ENCODE assay signal across 30 cellular contexts in genomic region chr1:205058853-205059252, GRCh38. TPM values are rescaled to one million over a fixed set of nuclear protein-coding genes. Genes with fewer than 3 reads are reported as not detected.
"Had no signal": no experiment of that assay in that cellular context is flagged by ENCODE, and none has a peak within 500 bp of the region (broad histone marks: within the 10 kb centered on the region; RNA-seq: fewer than 3 reads in every experiment).

No MANE protein-coding gene starts in this region.

- H3K4me3 Mint-ChIP-seq: naive thymus-derived CD8-positive, alpha-beta T cell; nephron; neural crest cell; stimulated activated naive B cell treated with anti-CD40 and anti-IgM and Interleukin-4, amounts not matched to agents 10 μg/mL and 1 μg/mL and 100 μg/mL, for 72 hours had no signal

- H3K27me3 ChIP-seq: neutrophil, ovary, suprapubic skin had no signal

- DNase-seq: hippocampal formation; kidney glomerular epithelial cell; left colon; lower lobe of right lung; mammary epithelial cell; mesenchymal stem cell; naive thymus-derived CD8-positive, alpha-beta T cell; occipital lobe; ovary; retina; right cardiac atrium; stimulated activated CD4-positive, alpha-beta T cell treated with anti-CD3 and anti-CD28 coated beads, Interleukin-12 subunit alpha, Interleukin-12 subunit beta, amount 100 ng/mL, for 4 hours; stimulated activated CD4-positive, alpha-beta T cell treated with anti-CD3 and anti-CD28 coated beads, Interleukin-15, amount 100 ng/mL, for 24 hours; stimulated activated CD4-positive, alpha-beta T cell treated with anti-CD3 and anti-CD28 coated beads, Interleukin-2, amount 100 ng/mL, for 24 hours; stimulated activated CD4-positive, alpha-beta T cell treated with anti-CD3 and anti-CD28 coated beads, Interleukin-4, amount 100 ng/mL, for 1 hour; stimulated activated naive B cell treated with anti-CD40 and anti-IgM and Interleukin-4, amounts not matched to agents 10 μg/mL and 1 μg/mL and 100 μg/mL, for 72 hours; stimulated activated naive CD8-positive, alpha-beta T cell treated with anti-CD3 and anti-CD28 coated beads, Interleukin-15, Interleukin-2, amounts not matched to agents 100 U/mL and 50 U/mL, for 24 hours; stomach; tibial artery; trophoblast cell; upper lobe of right lung had no signal

- H3K27ac Mint-ChIP-seq: naive thymus-derived CD8-positive, alpha-beta T cell; nephron; progenitor cell of endocrine pancreas; stimulated activated naive B cell treated with anti-CD40 and anti-IgM and Interleukin-4, amounts not matched to agents 10 μg/mL and 1 μg/mL and 100 μg/mL, for 72 hours had no signal

- H3K9me3 ChIP-seq: left lung, lower lobe of right lung, neutrophil, ovary, stomach, suprapubic skin, thoracic aorta, tibial artery, upper lobe of right lung had no signal

- H3K36me3 ChIP-seq: left lung, lower lobe of right lung, neutrophil, ovary, stomach, suprapubic skin, thoracic aorta, tibial artery, upper lobe of right lung had no signal

- H3K36me3 Mint-ChIP-seq: naive thymus-derived CD8-positive, alpha-beta T cell; stimulated activated naive B cell treated with anti-CD40 and anti-IgM and Interleukin-4, amounts not matched to agents 10 μg/mL and 1 μg/mL and 100 μg/mL, for 72 hours had no signal

- H3K4me3 ChIP-seq: left lung, lower lobe of right lung, ovary, smooth muscle cell, stomach, suprapubic skin, thoracic aorta, tibial artery, upper lobe of right lung had no signal

- ATAC-seq: left colon; left lung; lower lobe of right lung; naive thymus-derived CD8-positive, alpha-beta T cell; right cardiac atrium; stimulated activated naive B cell treated with anti-CD40 and anti-IgM and Interleukin-4, amounts not matched to agents 10 μg/mL and 1 μg/mL and 100 μg/mL, for 72 hours; stimulated activated naive CD8-positive, alpha-beta T cell treated with anti-CD3 and anti-CD28 coated beads, Interleukin-15, Interleukin-2, amounts not matched to agents 100 U/mL and 50 U/mL, for 24 hours; upper lobe of right lung had no signal

- H3K9me3 Mint-ChIP-seq: naive thymus-derived CD8-positive, alpha-beta T cell; nephron; neural crest cell; stimulated activated naive B cell treated with anti-CD40 and anti-IgM and Interleukin-4, amounts not matched to agents 10 μg/mL and 1 μg/mL and 100 μg/mL, for 72 hours had no signal

- H3K4me1 ChIP-seq: left lung, lower lobe of right lung, upper lobe of right lung had no signal

- H3K4me2 ChIP-seq: smooth muscle cell had no signal

- H3K27ac ChIP-seq: left lung, lower lobe of right lung, neutrophil, ovary, stomach, suprapubic skin, thoracic aorta, tibial artery, upper lobe of right lung had no signal

- H3K4me1 Mint-ChIP-seq: nephron had no signal

RNA-seq across cellular contexts. Expression of gene CNTN2, which starts 15.8 kb away (rescaled TPM):
- total RNA-seq: left lung; lower lobe of right lung; naive thymus-derived CD8-positive, alpha-beta T cell; progenitor cell of endocrine pancreas; pulmonary artery endothelial cell; smooth muscle cell; upper lobe of right lung had no signal
